ENCODE assay signal across 27 cellular contexts in genomic region chr6:27183082-27183832, GRCh38.
"Had no signal": no experiment of that assay in that cellular context is flagged by ENCODE, and none has a peak within 500 bp of the region (broad histone marks: within the 10 kb centered on the region; RNA-seq: fewer than 3 reads in every experiment).

No MANE protein-coding gene starts in this region.

- H3K36me3 Mint-ChIP-seq: stimulated activated effector memory CD8-positive, alpha-beta T cell treated with anti-CD3 and anti-CD28 coated beads, Interleukin-12 subunit alpha, Interleukin-12 subunit beta, amount 100 ng/mL, for 72 hours had no signal

- FAIRE-seq: astrocyte, endothelial cell of umbilical vein had no signal

- H3K9me3 Mint-ChIP-seq: stimulated activated effector memory CD8-positive, alpha-beta T cell treated with anti-CD3 and anti-CD28 coated beads, Interleukin-12 subunit alpha, Interleukin-12 subunit beta, amount 100 ng/mL, for 72 hours; stimulated activated naive CD8-positive, alpha-beta T cell treated with anti-CD3 and anti-CD28 coated beads, Interleukin-15, Interleukin-2, amounts not matched to agents 100 ng/mL and 50 ng/mL, for 24 hours had no signal

- H3K27ac Mint-ChIP-seq: nephron progenitor cell; stimulated activated effector memory CD8-positive, alpha-beta T cell treated with anti-CD3 and anti-CD28 coated beads, Interleukin-12 subunit alpha, Interleukin-12 subunit beta, amount 100 ng/mL, for 72 hours; stimulated activated naive CD8-positive, alpha-beta T cell treated with anti-CD3 and anti-CD28 coated beads, Interleukin-15, Interleukin-2, amounts not matched to agents 100 ng/mL and 50 ng/mL, for 24 hours had no signal

- H3K27ac ChIP-seq: brain microvascular endothelial cell, coronary artery, dorsolateral prefrontal cortex, foreskin keratinocyte, heart left ventricle, neutrophil, right lobe of liver, skin epidermis, thyroid gland, upper lobe of left lung, vagina had no signal

- H3K4me3 Mint-ChIP-seq: nephron progenitor cell; stimulated activated effector memory CD8-positive, alpha-beta T cell treated with anti-CD3 and anti-CD28 coated beads, Interleukin-12 subunit alpha, Interleukin-12 subunit beta, amount 100 ng/mL, for 72 hours; stimulated activated naive CD8-positive, alpha-beta T cell treated with anti-CD3 and anti-CD28 coated beads, Interleukin-15, Interleukin-2, amounts not matched to agents 100 ng/mL and 50 ng/mL, for 24 hours had no signal

- DNase-seq: activated CD4-positive, alpha-beta T cell treated with anti-CD3 and anti-CD28 coated beads for 4 hours; activated CD4-positive, alpha-beta T cell treated with anti-CD3 and anti-CD28 coated beads, Interleukin-2, amount 50 U/mL, for 4 hours; activated effector memory CD4-positive, alpha-beta T cell treated with anti-CD3 and anti-CD28 coated beads, Interleukin-2, amount 50 U/mL, for 16 hours; activated naive CD4-positive, alpha-beta T cell treated with anti-CD3 and anti-CD28 coated beads, Interleukin-2, amount 50 U/mL, for 16 hours; amniotic stem cell; brain microvascular endothelial cell; dorsolateral prefrontal cortex; effector memory CD4-positive, alpha-beta T cell; foreskin keratinocyte; islet precursor cell; mammary epithelial cell; nephron progenitor cell; right lobe of liver; stimulated activated CD4-positive, alpha-beta T cell treated with anti-CD3 and anti-CD28 coated beads, Interleukin-12 subunit alpha, Interleukin-12 subunit beta, amount 100 ng/mL, for 4 hours; stimulated activated CD4-positive, alpha-beta T cell treated with anti-CD3 and anti-CD28 coated beads, Interleukin-4, amount 100 ng/mL, for 1 hour; thyroid gland; upper lobe of left lung had no signal

- H3K4me1 ChIP-seq: foreskin keratinocyte, right lobe of liver, vagina had no signal

- H3K36me3 ChIP-seq: brain microvascular endothelial cell, heart left ventricle, neutrophil, right lobe of liver, thyroid gland, upper lobe of left lung, vagina had no signal

- H3K27me3 ChIP-seq: brain microvascular endothelial cell, foreskin keratinocyte, right lobe of liver, thyroid gland, upper lobe of left lung, vagina had no signal

- ATAC-seq: esophagus mucosa; foreskin keratinocyte; right lobe of liver; stimulated activated effector memory CD8-positive, alpha-beta T cell treated with anti-CD3 and anti-CD28 coated beads, Interleukin-12 subunit alpha, Interleukin-12 subunit beta, amount 100 ng/mL, for 72 hours had no signal

- H3K4me3 ChIP-seq: coronary artery, dorsolateral prefrontal cortex, heart left ventricle, right lobe of liver, skin epidermis, thyroid gland, upper lobe of left lung, vagina had no signal

- H3K9me3 ChIP-seq: heart left ventricle, neutrophil, right lobe of liver, thyroid gland, upper lobe of left lung, vagina had no signal
